In genomic region chr16:22161999-22162657, GRCh38 we compare ENCODE assay signal across 10 cellular contexts. TPM values are rescaled to one million over a fixed set of nuclear protein-coding genes. Genes with fewer than 3 reads are reported as not detected.
A peak's percentile ranks its signal among the peaks of the same experiment; 100 is the strongest.
DNase-seq lines count a peak whose midpoint lies in the region; ATAC-seq and TF ChIP-seq lines count a peak whose summit lies in the region.
"Had no signal": no experiment of that assay in that cellular context is flagged by ENCODE, and none has a peak within 500 bp of the region (broad histone marks: within the 10 kb centered on the region; RNA-seq: fewer than 3 reads in every experiment).

SDR42E2 (plus strand) TSS chr16:22162506; CDS start chr16:22165583, 3,077 bp downstream.

- POLR2A ChIA-PET in activated CD4-positive, alpha-beta memory T cell treated with anti-CD3 and anti-CD28 coated beads for 36 hours (lab: Charles Lee): no interaction called here
- POLR2A ChIA-PET in activated CD4-positive, alpha-beta memory T cell treated with anti-CD3 and anti-CD28 coated beads, Interleukin-2, amount 10 ng/mL, durations not matched to agents 7 days and 5 days (lab: Charles Lee): no interaction called here

- H3K4me3 Mint-ChIP-seq in activated CD4-positive, alpha-beta memory T cell treated with anti-CD3 and anti-CD28 coated beads for 36 hours: no peak within 1 kb of the TSS
- no peak within 1 kb of the TSS for H3K4me3 Mint-ChIP-seq in activated CD4-positive, alpha-beta memory T cell treated with anti-CD3 and anti-CD28 coated beads, Interleukin-2, amount 10 ng/mL, durations not matched to agents 7 days and 5 days
- peak within 1 kb of the TSS; percentile 36 for H3K4me3 Mint-ChIP-seq in activated T-helper 17 cell treated with anti-CD3 and anti-CD28 coated beads, Interleukin-2, amount 50 U/mL, for 72 hours

- TF ChIP-seq EP300 in transverse colon (IDR thresholded peaks at IDR 0.05; ENCODE audit: low read depth): no peak

- peaks cover 2% of the 10 kb centered on the region for H3K4me1 Mint-ChIP-seq in activated CD4-positive, alpha-beta memory T cell treated with anti-CD3 and anti-CD28 coated beads for 36 hours (ENCODE audit: low read depth)
- peaks cover 4% of the 10 kb centered on the region for H3K4me1 Mint-ChIP-seq in activated CD4-positive, alpha-beta memory T cell treated with anti-CD3 and anti-CD28 coated beads, Interleukin-2, amount 10 ng/mL, durations not matched to agents 7 days and 5 days
- no peaks in the 10 kb centered on the region for H3K4me1 Mint-ChIP-seq in activated T-helper 17 cell treated with anti-CD3 and anti-CD28 coated beads, Interleukin-2, amount 50 U/mL, for 72 hours

- H3K27me3 ChIP-seq in right lobe of liver: no peaks in the 10 kb centered on the region
- peaks cover 35% of the 10 kb centered on the region for H3K27me3 ChIP-seq in transverse colon
- H3K27me3 ChIP-seq: BLaER1 had no signal

- peak; percentile 51 for DNase-seq in activated CD4-positive, alpha-beta memory T cell treated with anti-CD3 and anti-CD28 coated beads for 36 hours
- DNase-seq in activated CD4-positive, alpha-beta memory T cell treated with anti-CD3 and anti-CD28 coated beads, Interleukin-2, amount 10 ng/mL, durations not matched to agents 7 days and 5 days: no peak
- DNase-seq in right lobe of liver (no peak), transverse colon (peak; percentile 38), NOMO-1 treated with DMSO at 0.1 percent for 48 hours (lab: John Stamatoyannopoulos, UW; ENCODE audit: unreplicated experiment) (no peak), occipital lobe (lab: John Stamatoyannopoulos, UW) (no peak), SHP77 (lab: John Stamatoyannopoulos, UW) (no peak)

- H3K36me3 Mint-ChIP-seq in activated CD4-positive, alpha-beta memory T cell treated with anti-CD3 and anti-CD28 coated beads for 36 hours: no peaks in the 10 kb centered on the region
- H3K36me3 Mint-ChIP-seq in activated CD4-positive, alpha-beta memory T cell treated with anti-CD3 and anti-CD28 coated beads, Interleukin-2, amount 10 ng/mL, durations not matched to agents 7 days and 5 days (ENCODE audit: low read depth): no peaks in the 10 kb centered on the region
- H3K36me3 Mint-ChIP-seq in activated T-helper 17 cell treated with anti-CD3 and anti-CD28 coated beads, Interleukin-2, amount 50 U/mL, for 72 hours (ENCODE audit: low read depth): no peaks in the 10 kb centered on the region

- H3K4me3 ChIP-seq in right lobe of liver (no peak within 1 kb of the TSS), transverse colon (peak within 1 kb of the TSS in 1 of 4 donors; percentile 34)
- H3K4me3 ChIP-seq: BLaER1 had no signal

- CTCF ChIA-PET in activated CD4-positive, alpha-beta memory T cell treated with anti-CD3 and anti-CD28 coated beads for 36 hours (lab: Charles Lee): no interaction called here
- CTCF ChIA-PET in activated CD4-positive, alpha-beta memory T cell treated with anti-CD3 and anti-CD28 coated beads, Interleukin-2, amount 10 ng/mL, durations not matched to agents 7 days and 5 days (lab: Charles Lee): no interaction called here

- H3K9me3 Mint-ChIP-seq in activated CD4-positive, alpha-beta memory T cell treated with anti-CD3 and anti-CD28 coated beads for 36 hours: no peaks in the 10 kb centered on the region
- no peaks in the 10 kb centered on the region for H3K9me3 Mint-ChIP-seq in activated CD4-positive, alpha-beta memory T cell treated with anti-CD3 and anti-CD28 coated beads, Interleukin-2, amount 10 ng/mL, durations not matched to agents 7 days and 5 days
- H3K9me3 Mint-ChIP-seq in activated T-helper 17 cell treated with anti-CD3 and anti-CD28 coated beads, Interleukin-2, amount 50 U/mL, for 72 hours: no peaks in the 10 kb centered on the region

- H3K4me1 ChIP-seq in right lobe of liver (peaks cover 0 to 5% (median 0%) of the 10 kb centered on the region in 4 donors), transverse colon (peaks cover 0 to 7% (median 5%) of the 10 kb centered on the region in 4 donors)

- H3K27ac ChIP-seq in right lobe of liver (no peak within 1 kb of the TSS), transverse colon (no peak within 1 kb of the TSS)
- H3K27ac ChIP-seq: BLaER1 had no signal

- in situ Hi-C loops in transverse colon (cut with MboI; ENCODE audit: low pct_ligation_motif_present in 1 of 4, low pct_unique_long_range_greater_than_20kb in 1 of 4, low sequenced_read_pairs in 3 of 4): no loop called here

- ATAC-seq in activated T-helper 17 cell treated with anti-CD3 and anti-CD28 coated beads, Interleukin-2, amount 50 U/mL, for 72 hours (replicated peaks): peak; percentile 70
- ATAC-seq in right lobe of liver: peak in 3 of 4 donors; percentile 24 to 33 (median 25)

- no peaks in the 10 kb centered on the region for H3K36me3 ChIP-seq in right lobe of liver
- no peaks in the 10 kb centered on the region for H3K36me3 ChIP-seq in transverse colon
- H3K36me3 ChIP-seq: BLaER1 had no signal

- 34% methylated on average over 5 of the region's 40 CpGs for WGBS in right lobe of liver (ENCODE audit: insufficient coverage, low coverage, low lambda C conversion rate, missing lambda C conversion rate)
- 13 to 75% methylated on average over 2 to 21 of the region's 40 CpGs for WGBS in transverse colon (ENCODE audit: low coverage in 1 of 2), 2 donors

- H3K9me3 ChIP-seq in right lobe of liver (no peaks in the 10 kb centered on the region), transverse colon (no peaks in the 10 kb centered on the region)
- H3K9me3 ChIP-seq: BLaER1 had no signal

- no peak within 1 kb of the TSS for H3K27ac Mint-ChIP-seq in activated CD4-positive, alpha-beta memory T cell treated with anti-CD3 and anti-CD28 coated beads for 36 hours
- no peak within 1 kb of the TSS for H3K27ac Mint-ChIP-seq in activated CD4-positive, alpha-beta memory T cell treated with anti-CD3 and anti-CD28 coated beads, Interleukin-2, amount 10 ng/mL, durations not matched to agents 7 days and 5 days
- no peak within 1 kb of the TSS for H3K27ac Mint-ChIP-seq in activated T-helper 17 cell treated with anti-CD3 and anti-CD28 coated beads, Interleukin-2, amount 50 U/mL, for 72 hours

- TF ChIP-seq CTCF in right lobe of liver (IDR thresholded peaks at IDR 0.05): no peak
- no peak for TF ChIP-seq CTCF in transverse colon (IDR thresholded peaks at IDR 0.05)

- intact Hi-C loops in activated CD4-positive, alpha-beta memory T cell treated with anti-CD3 and anti-CD28 coated beads for 36 hours (cut with micrococcal nuclease): no loop called here
- intact Hi-C loops in right lobe of liver (cut with DNase I) (no loop called here), transverse colon (cut with DNase I; ENCODE audit: low total_unique reads) (no loop called here)

- peaks cover 5% of the 10 kb centered on the region for H3K27me3 Mint-ChIP-seq in activated CD4-positive, alpha-beta memory T cell treated with anti-CD3 and anti-CD28 coated beads for 36 hours
- peaks cover 25% of the 10 kb centered on the region for H3K27me3 Mint-ChIP-seq in activated CD4-positive, alpha-beta memory T cell treated with anti-CD3 and anti-CD28 coated beads, Interleukin-2, amount 10 ng/mL, durations not matched to agents 7 days and 5 days
- H3K27me3 Mint-ChIP-seq in activated T-helper 17 cell treated with anti-CD3 and anti-CD28 coated beads, Interleukin-2, amount 50 U/mL, for 72 hours: peaks cover 9% of the 10 kb centered on the region

- TF ChIP-seq POLR2A in right lobe of liver (IDR thresholded peaks at IDR 0.05) (no peak), transverse colon (IDR thresholded peaks at IDR 0.05) (no peak)

RNA-seq across cellular contexts. Expression of gene SDR42E2, which starts in this region (rescaled TPM):
- total RNA-seq in activated CD4-positive, alpha-beta memory T cell treated with anti-CD3 and anti-CD28 coated beads for 36 hours: under 1 TPM; 0.10 to 0.12 TPM
- total RNA-seq in activated CD4-positive, alpha-beta memory T cell treated with anti-CD3 and anti-CD28 coated beads, Interleukin-2, amount 10 ng/mL, durations not matched to agents 7 days and 5 days: not detected
- not detected for total RNA-seq in activated T-helper 17 cell treated with anti-CD3 and anti-CD28 coated beads, Interleukin-2, amount 50 U/mL, for 72 hours
- not detected for total RNA-seq in right lobe of liver
- not detected for total RNA-seq in transverse colon
- not detected for total RNA-seq in occipital lobe
- total RNA-seq: LHCN-M2 had no signal

Comparison
In these comparisons a context has a peak if more than half of its experiments do, and no peak if none do; other contexts are left out.
1. Peak in DNase-seq in activated CD4-positive, alpha-beta memory T cell treated with anti-CD3 and anti-CD28 coated beads for 36 hours; RNA of the gene not detected or under 1 TPM.
2. Peak in ATAC-seq in activated T-helper 17 cell treated with anti-CD3 and anti-CD28 coated beads, Interleukin-2, amount 50 U/mL, for 72 hours; RNA of the gene not detected or under 1 TPM.
3. Peak in ATAC-seq in right lobe of liver; RNA of the gene not detected or under 1 TPM.
4. Peak in DNase-seq in transverse colon; RNA of the gene not detected or under 1 TPM.